2 cellular contexts compared by ENCODE assay signal in genomic region chr10:117161386-117162033, GRCh38.
A peak's percentile ranks its signal among the peaks of the same experiment; 100 is the strongest.
TF ChIP-seq lines count a peak whose summit lies in the region.

No MANE protein-coding gene starts in this region.

TF ChIP-seq in GM23338, 12 proteins besides CTCF, POLR2A, EP300 and RAD21:
- TF ChIP-seq EZH2 (IDR thresholded peaks at IDR 0.05; ENCODE audit: low read depth, unreplicated experiment) = peak; percentile 39
- TF ChIP-seq ZNF462 (CRISPR knock-in tag; IDR thresholded peaks at IDR 0.05) = no peak

TF ChIP-seq in H1, 55 proteins besides CTCF, POLR2A, EP300 and RAD21:
- TF ChIP-seq SUZ12 (IDR thresholded peaks at IDR 0.05; ENCODE audit: low read length) (peak; percentile 30; the same call in 1 of the 2 replicates), GTF2F1 (IDR thresholded peaks at IDR 0.05; ENCODE audit: borderline replicate concordance, low read depth, low read length) (no peak), RNF2 (IDR thresholded peaks at IDR 0.05; ENCODE audit: borderline replicate concordance, low read depth, low read length, missing control alignments, poor library complexity, severe bottlenecking) (peak; percentile 65), CHD7 (IDR thresholded peaks at IDR 0.05; ENCODE audit: insufficient replicate concordance, low read length) (no peak), CBX8 (IDR thresholded peaks at IDR 0.05; ENCODE audit: borderline replicate concordance, low read depth, low read length) (peak; percentile 83; the same call in 1 of the 2 replicates), EZH2 (IDR thresholded peaks at IDR 0.05; ENCODE audit: low read depth, low read length, severe bottlenecking) (no peak), ASH2L (IDR thresholded peaks at IDR 0.05; ENCODE audit: low read length) (no peak), TCF12 (IDR thresholded peaks at IDR 0.05; ENCODE audit: low read depth, low read length) (0 out of 2 replicates have a peak, but pooled peaks have one; percentile 35), SP1 (IDR thresholded peaks at IDR 0.05; ENCODE audit: low read depth, low read length) (0 out of 2 replicates have a peak, but pooled peaks have one; percentile 10)
